ENCODE assay signal across 26 cellular contexts in the genomic region with DNA sequence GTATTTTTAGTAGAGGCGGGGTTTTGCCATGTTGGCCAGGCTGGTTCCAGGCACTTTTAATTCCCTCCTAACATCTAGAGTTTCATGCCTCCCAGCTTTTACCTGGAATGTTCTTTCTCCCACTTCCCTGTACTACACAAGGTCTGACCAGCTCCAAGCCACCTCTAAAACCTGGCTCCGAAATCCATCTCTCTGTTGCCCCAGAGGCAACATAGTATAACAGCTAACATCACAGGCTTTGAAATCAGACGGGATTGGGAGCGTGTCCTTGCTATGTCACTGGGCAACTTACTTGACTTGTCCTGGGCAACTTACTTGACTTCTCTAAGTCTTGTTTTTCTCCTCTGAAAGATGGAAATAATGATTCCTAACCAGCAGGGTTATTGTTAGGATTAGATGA. TPM values are rescaled to one million over a fixed set of nuclear protein-coding genes. Genes with fewer than 3 reads are reported as not detected.
"Had no signal": no experiment of that assay in that cellular context is flagged by ENCODE, and none has a peak within 500 bp of the region (broad histone marks: within the 10 kb centered on the region; RNA-seq: fewer than 3 reads in every experiment).

No MANE protein-coding gene starts in this region.

- H3K36me3 ChIP-seq: lower lobe of right lung, prostate gland had no signal

- H3K4me1 Mint-ChIP-seq: naive B cell had no signal

- H3K9me3 Mint-ChIP-seq: activated naive CD8-positive, alpha-beta T cell treated with anti-CD3 and anti-CD28 coated beads, Interleukin-2, amount 10 ng/mL, durations not matched to agents 7 days and 5 days; activated T-cell treated with anti-CD3 and anti-CD28 coated beads, Interleukin-2, amount 50 U/mL, for 24 hours; naive B cell had no signal

- H3K4me3 ChIP-seq: coronary artery, heart left ventricle, lower lobe of right lung, prostate gland had no signal

- H3K4me3 Mint-ChIP-seq: activated naive CD8-positive, alpha-beta T cell treated with anti-CD3 and anti-CD28 coated beads, Interleukin-2, amount 10 ng/mL, durations not matched to agents 7 days and 5 days; activated T-cell treated with anti-CD3 and anti-CD28 coated beads, Interleukin-2, amount 50 U/mL, for 24 hours; naive B cell had no signal

- FAIRE-seq: bronchial epithelial cell had no signal

- H3K27me3 Mint-ChIP-seq: activated naive CD8-positive, alpha-beta T cell treated with anti-CD3 and anti-CD28 coated beads, Interleukin-2, amount 10 ng/mL, durations not matched to agents 7 days and 5 days; activated T-cell treated with anti-CD3 and anti-CD28 coated beads, Interleukin-2, amount 50 U/mL, for 24 hours had no signal

- H3K9me3 ChIP-seq: heart left ventricle, lower lobe of right lung, prostate gland had no signal

- ATAC-seq: heart left ventricle; left lobe of liver; lower lobe of right lung; stimulated activated naive CD8-positive, alpha-beta T cell treated with anti-CD3 and anti-CD28 coated beads, Interleukin-15, Interleukin-2, amounts not matched to agents 100 U/mL and 50 U/mL, for 24 hours had no signal

- DNase-seq: activated CD8-positive, alpha-beta memory T cell treated with anti-CD3 and anti-CD28 coated beads for 24 hours; activated CD8-positive, alpha-beta memory T cell treated with anti-CD3 and anti-CD28 coated beads, Interleukin-2, amount 50 U/mL, for 4 hours; activated naive CD4-positive, alpha-beta T cell treated with Interleukin-2 at 50 U/mL for 16 hours; activated T-cell treated with anti-CD3 and anti-CD28 coated beads, Interleukin-2, amount 50 U/mL, for 24 hours; amniotic stem cell; cerebellar nuclear complex; heart left ventricle; lower lobe of right lung; naive B cell; stimulated activated CD4-positive, alpha-beta T cell treated with anti-CD3 and anti-CD28 coated beads, Interleukin-12 subunit alpha, Interleukin-12 subunit beta, amount 100 ng/mL, for 4 hours; stimulated activated CD4-positive, alpha-beta T cell treated with anti-CD3 and anti-CD28 coated beads, Interleukin-4, amount 100 ng/mL, for 4 hours; stimulated activated naive CD8-positive, alpha-beta T cell treated with anti-CD3 and anti-CD28 coated beads, Interleukin-15, Interleukin-2, amounts not matched to agents 100 U/mL and 50 U/mL, for 24 hours had no signal

- H3K36me3 Mint-ChIP-seq: naive B cell had no signal

- H3K27ac ChIP-seq: coronary artery, lower lobe of right lung, prostate gland had no signal

- H3K27me3 ChIP-seq: heart left ventricle had no signal

- H3K4me1 ChIP-seq: lower lobe of right lung, prostate gland had no signal

- H3K27ac Mint-ChIP-seq: naive B cell had no signal

RNA-seq across cellular contexts. Expression of a gene that starts 15.1 kb away (rescaled TPM):
- total RNA-seq: bronchial epithelial cell, epithelial cell of proximal tubule, fibroblast of villous mesenchyme, kidney epithelial cell, left lobe of liver, mesenteric fat pad, osteocyte, subcutaneous adipose tissue had no signal

RNA-seq across cellular contexts. Expression of a gene that starts 31.4 kb away (rescaled TPM):
- total RNA-seq: activated naive CD8-positive, alpha-beta T cell treated with anti-CD3 and anti-CD28 coated beads, Interleukin-2, amount 10 ng/mL, durations not matched to agents 7 days and 5 days; bronchial epithelial cell; epithelial cell of proximal tubule; fibroblast of villous mesenchyme; heart left ventricle; kidney epithelial cell; left lobe of liver; lower lobe of right lung; mesenteric fat pad; mucosa of gallbladder; osteocyte; skeletal muscle tissue; subcutaneous adipose tissue; urinary bladder had no signal
- polyA plus RNA-seq: heart left ventricle, urinary bladder had no signal

RNA-seq across cellular contexts. Expression of a gene that starts 41.3 kb away (rescaled TPM):
- total RNA-seq: activated naive CD8-positive, alpha-beta T cell treated with anti-CD3 and anti-CD28 coated beads, Interleukin-2, amount 10 ng/mL, durations not matched to agents 7 days and 5 days; bronchial epithelial cell; epithelial cell of proximal tubule; fibroblast of villous mesenchyme; heart left ventricle; kidney epithelial cell; left lobe of liver; lower lobe of right lung; mesenteric fat pad; mucosa of gallbladder; osteocyte; skeletal muscle tissue; subcutaneous adipose tissue; urinary bladder had no signal
- polyA plus RNA-seq: heart left ventricle had no signal
